ENCODE assay signal across 1 cellular context in the genomic region with DNA sequence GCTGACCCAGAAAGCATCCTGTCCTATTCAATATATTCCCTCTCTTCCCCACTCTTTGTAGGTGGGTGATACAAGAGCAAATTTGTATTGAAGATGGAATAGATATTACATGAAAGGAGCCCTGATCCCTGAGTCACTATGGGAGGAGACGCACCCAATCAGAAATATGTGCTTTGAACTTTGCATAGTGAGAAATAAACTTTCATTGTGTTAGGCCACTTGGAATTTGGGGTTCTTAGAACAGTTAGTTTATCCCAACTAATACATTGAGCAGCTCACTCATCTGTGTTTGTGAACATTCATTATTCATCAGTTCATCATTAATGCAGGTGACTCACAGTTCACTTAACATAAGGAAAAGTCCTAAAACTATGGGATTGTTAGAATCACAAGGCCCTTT.
TF ChIP-seq lines count a peak whose summit lies in the region.

No MANE protein-coding gene starts in this region.

TF ChIP-seq in GM23338, 12 proteins besides CTCF, POLR2A, EP300 and RAD21 (continued from another document):
- TF ChIP-seq, protein P1, sequence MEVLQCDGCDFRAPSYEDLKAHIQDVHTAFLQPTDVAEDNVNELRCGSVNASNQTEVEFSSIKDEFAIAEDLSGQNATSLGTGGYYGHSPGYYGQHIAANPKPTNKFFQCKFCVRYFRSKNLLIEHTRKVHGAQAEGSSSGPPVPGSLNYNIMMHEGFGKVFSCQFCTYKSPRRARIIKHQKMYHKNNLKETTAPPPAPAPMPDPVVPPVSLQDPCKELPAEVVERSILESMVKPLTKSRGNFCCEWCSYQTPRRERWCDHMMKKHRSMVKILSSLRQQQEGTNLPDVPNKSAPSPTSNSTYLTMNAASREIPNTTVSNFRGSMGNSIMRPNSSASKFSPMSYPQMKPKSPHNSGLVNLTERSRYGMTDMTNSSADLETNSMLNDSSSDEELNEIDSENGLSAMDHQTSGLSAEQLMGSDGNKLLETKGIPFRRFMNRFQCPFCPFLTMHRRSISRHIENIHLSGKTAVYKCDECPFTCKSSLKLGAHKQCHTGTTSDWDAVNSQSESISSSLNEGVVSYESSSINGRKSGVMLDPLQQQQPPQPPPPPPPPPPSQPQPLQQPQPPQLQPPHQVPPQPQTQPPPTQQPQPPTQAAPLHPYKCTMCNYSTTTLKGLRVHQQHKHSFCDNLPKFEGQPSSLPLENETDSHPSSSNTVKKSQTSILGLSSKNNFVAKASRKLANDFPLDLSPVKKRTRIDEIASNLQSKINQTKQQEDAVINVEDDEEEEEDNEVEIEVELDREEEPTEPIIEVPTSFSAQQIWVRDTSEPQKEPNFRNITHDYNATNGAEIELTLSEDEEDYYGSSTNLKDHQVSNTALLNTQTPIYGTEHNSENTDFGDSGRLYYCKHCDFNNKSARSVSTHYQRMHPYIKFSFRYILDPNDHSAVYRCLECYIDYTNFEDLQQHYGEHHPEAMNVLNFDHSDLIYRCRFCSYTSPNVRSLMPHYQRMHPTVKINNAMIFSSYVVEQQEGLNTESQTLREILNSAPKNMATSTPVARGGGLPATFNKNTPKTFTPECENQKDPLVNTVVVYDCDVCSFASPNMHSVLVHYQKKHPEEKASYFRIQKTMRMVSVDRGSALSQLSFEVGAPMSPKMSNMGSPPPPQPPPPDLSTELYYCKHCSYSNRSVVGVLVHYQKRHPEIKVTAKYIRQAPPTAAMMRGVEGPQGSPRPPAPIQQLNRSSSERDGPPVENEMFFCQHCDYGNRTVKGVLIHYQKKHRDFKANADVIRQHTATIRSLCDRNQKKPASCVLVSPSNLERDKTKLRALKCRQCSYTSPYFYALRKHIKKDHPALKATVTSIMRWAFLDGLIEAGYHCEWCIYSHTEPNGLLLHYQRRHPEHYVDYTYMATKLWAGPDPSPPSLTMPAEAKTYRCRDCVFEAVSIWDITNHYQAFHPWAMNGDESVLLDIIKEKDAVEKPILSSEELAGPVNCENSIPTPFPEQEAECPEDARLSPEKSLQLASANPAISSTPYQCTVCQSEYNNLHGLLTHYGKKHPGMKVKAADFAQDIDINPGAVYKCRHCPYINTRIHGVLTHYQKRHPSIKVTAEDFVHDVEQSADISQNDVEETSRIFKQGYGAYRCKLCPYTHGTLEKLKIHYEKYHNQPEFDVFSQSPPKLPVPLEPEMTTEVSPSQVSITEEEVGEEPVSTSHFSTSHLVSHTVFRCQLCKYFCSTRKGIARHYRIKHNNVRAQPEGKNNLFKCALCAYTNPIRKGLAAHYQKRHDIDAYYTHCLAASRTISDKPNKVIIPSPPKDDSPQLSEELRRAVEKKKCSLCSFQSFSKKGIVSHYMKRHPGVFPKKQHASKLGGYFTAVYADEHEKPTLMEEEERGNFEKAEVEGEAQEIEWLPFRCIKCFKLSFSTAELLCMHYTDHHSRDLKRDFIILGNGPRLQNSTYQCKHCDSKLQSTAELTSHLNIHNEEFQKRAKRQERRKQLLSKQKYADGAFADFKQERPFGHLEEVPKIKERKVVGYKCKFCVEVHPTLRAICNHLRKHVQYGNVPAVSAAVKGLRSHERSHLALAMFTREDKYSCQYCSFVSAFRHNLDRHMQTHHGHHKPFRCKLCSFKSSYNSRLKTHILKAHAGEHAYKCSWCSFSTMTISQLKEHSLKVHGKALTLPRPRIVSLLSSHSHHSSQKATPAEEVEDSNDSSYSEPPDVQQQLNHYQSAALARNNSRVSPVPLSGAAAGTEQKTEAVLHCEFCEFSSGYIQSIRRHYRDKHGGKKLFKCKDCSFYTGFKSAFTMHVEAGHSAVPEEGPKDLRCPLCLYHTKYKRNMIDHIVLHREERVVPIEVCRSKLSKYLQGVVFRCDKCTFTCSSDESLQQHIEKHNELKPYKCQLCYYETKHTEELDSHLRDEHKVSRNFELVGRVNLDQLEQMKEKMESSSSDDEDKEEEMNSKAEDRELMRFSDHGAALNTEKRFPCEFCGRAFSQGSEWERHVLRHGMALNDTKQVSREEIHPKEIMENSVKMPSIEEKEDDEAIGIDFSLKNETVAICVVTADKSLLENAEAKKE (CRISPR knock-in tag; IDR thresholded peaks at IDR 0.05) = no peak
- no peak for TF ChIP-seq NANOG (IDR thresholded peaks at IDR 0.05; ENCODE audit: borderline replicate concordance)
- TF ChIP-seq CREB1 (CRISPR knock-in tag; IDR thresholded peaks at IDR 0.05; ENCODE audit: low read depth) = no peak
